ENCODE assay signal across 9 cellular contexts in the genomic region with DNA sequence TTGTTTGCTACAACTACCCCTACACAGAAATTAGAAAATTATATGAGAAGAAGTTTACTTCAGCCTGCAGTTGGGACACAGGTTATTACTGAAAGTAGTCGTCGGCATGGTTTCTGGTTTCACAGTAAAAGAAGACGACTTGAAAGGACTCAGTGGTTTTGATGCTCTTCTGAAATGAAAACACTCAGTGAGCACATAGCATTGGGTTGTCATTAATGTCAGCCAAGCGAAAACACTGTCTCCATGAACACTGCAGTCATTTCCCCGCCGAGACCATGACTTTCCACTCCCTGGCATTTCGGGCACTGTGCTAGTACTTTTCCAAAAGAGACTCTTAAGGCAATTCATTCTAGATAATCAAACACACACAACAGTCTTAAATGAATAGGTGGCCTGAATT.
DNase-seq lines count a peak whose midpoint lies in the region; ATAC-seq and TF ChIP-seq lines count a peak whose summit lies in the region.
"Had no signal": no experiment of that assay in that cellular context is flagged by ENCODE, and none has a peak within 500 bp of the region (broad histone marks: within the 10 kb centered on the region; RNA-seq: fewer than 3 reads in every experiment).

No MANE protein-coding gene starts in this region.

- no peak for TF ChIP-seq POLR2A in adrenal gland (IDR thresholded peaks at IDR 0.05)

- no peak overlapping the region for H3K9ac ChIP-seq in trophoblast cell (ENCODE audit: low read length)

- no peaks in the 10 kb centered on the region for H3K79me2 ChIP-seq in trophoblast cell (ENCODE audit: control insufficient read depth, insufficient read depth, low read length, poor library complexity)

- no peak overlapping the region for H3K23ac ChIP-seq in trophoblast cell (ENCODE audit: low read length)

- H2BK12ac ChIP-seq in trophoblast cell (ENCODE audit: low read length): no peak overlapping the region

- H3K4me3 Mint-ChIP-seq in central memory CD8-positive, alpha-beta T cell: peak overlapping the region; percentile 73

- H3K27ac Mint-ChIP-seq in central memory CD8-positive, alpha-beta T cell (ENCODE audit: low read depth): peak overlapping the region; percentile 95

- H2BK5ac ChIP-seq in trophoblast cell (ENCODE audit: low read depth, low read length, poor library complexity): no peak overlapping the region

- no peak overlapping the region for H2AK5ac ChIP-seq in trophoblast cell (ENCODE audit: low read length)

- H3K4me2 ChIP-seq in trophoblast cell (ENCODE audit: low read length): no peak overlapping the region

- peak; percentile 47 for ATAC-seq in central memory CD8-positive, alpha-beta T cell (replicated peaks; ENCODE audit: extremely low read depth, poor library complexity, severe bottlenecking)

- no peak overlapping the region for H3K4me3 ChIP-seq in Jurkat, Clone E6-1 (ENCODE audit: low read length)
- H3K4me3 ChIP-seq in adrenal gland (no peak overlapping the region), WERI-Rb-1 (ENCODE audit: low read depth, low read length) (no peak overlapping the region), trophoblast cell (ENCODE audit: low read depth, low read length) (no peak overlapping the region)
- H3K4me3 ChIP-seq: ascending aorta had no signal

- no peaks in the 10 kb centered on the region for H3K79me1 ChIP-seq in trophoblast cell (ENCODE audit: low read length)

- no peak overlapping the region for H3K14ac ChIP-seq in trophoblast cell (ENCODE audit: low read length)

- H3K4me1 ChIP-seq in adrenal gland (replicated peaks in 1 of 2) (peaks cover 19 to 56% of the 10 kb centered on the region in 2 donors), trophoblast cell (ENCODE audit: control insufficient read depth in 1 of 2, insufficient read depth in 2 of 2, low read length in 2 of 2) (no peaks in the 10 kb centered on the region)
- H3K4me1 ChIP-seq: ascending aorta had no signal

- peaks cover 89% of the 10 kb centered on the region for H3K4me1 Mint-ChIP-seq in central memory CD8-positive, alpha-beta T cell

- TF ChIP-seq CTCF in adrenal gland (IDR thresholded peaks at IDR 0.05) (no peak), WERI-Rb-1 (IDR thresholded peaks at IDR 0.05; ENCODE audit: low read depth, low read length) (no peak)

- no peak overlapping the region for H3K18ac ChIP-seq in trophoblast cell (ENCODE audit: low read length)

- no peak overlapping the region for H3K4ac ChIP-seq in trophoblast cell (ENCODE audit: low read depth, low read length)

- no peak overlapping the region for H4K8ac ChIP-seq in trophoblast cell (ENCODE audit: low read depth, low read length)

- DNase-seq in activated naive CD4-positive, alpha-beta T cell treated with Interleukin-2 at 50 U/mL for 16 hours: peak; percentile 76
- no peak for DNase-seq in activated naive CD4-positive, alpha-beta T cell (lab: John Stamatoyannopoulos, UW)
- DNase-seq in Jurkat, Clone E6-1 (ENCODE audit: low read depth, low spot score): peak; percentile 47
- no peak for DNase-seq in central memory CD8-positive, alpha-beta T cell (ENCODE audit: low spot score in 2 of 2)
- DNase-seq in SIG-M5 treated with dmso at 0.1 percent for 504 hours (lab: John Stamatoyannopoulos, UW; ENCODE audit: unreplicated experiment) (no peak), adrenal gland (no peak), WERI-Rb-1 (no peak), trophoblast cell (no peak)

- intact Hi-C loops in adrenal gland (cut with DNase I): no loop called here

- H3K36me3 ChIP-seq in adrenal gland (replicated peaks in 1 of 2): no peaks in the 10 kb centered on the region
- no peaks in the 10 kb centered on the region; the same call in 1 of the 2 replicates for H3K36me3 ChIP-seq in WERI-Rb-1
- H3K36me3 ChIP-seq in trophoblast cell (ENCODE audit: control insufficient read depth in 1 of 2, insufficient read depth in 2 of 2, low read length in 2 of 2): no peaks in the 10 kb centered on the region
- H3K36me3 ChIP-seq: ascending aorta had no signal

- H3K27ac ChIP-seq in adrenal gland (peak overlapping the region in 1 of 5 donors; percentile 28), WERI-Rb-1 (no peak overlapping the region), trophoblast cell (ENCODE audit: low read depth, low read length) (no peak overlapping the region)
- H3K27ac ChIP-seq: ascending aorta had no signal

- H4K12ac ChIP-seq in trophoblast cell (ENCODE audit: low read depth, low read length): no peak overlapping the region

- H3K27me3 Mint-ChIP-seq in central memory CD8-positive, alpha-beta T cell: no peaks in the 10 kb centered on the region

- 75 to 83% (median 80%) methylated on average over 7 of the region's 7 CpGs for WGBS in adrenal gland, 4 donors
- no CpG with 5 or more reads among the region's 7 CpGs for WGBS in trophoblast cell (ENCODE audit: extremely low coverage, insufficient coverage, insufficient read length)

- no peak overlapping the region for H2AFZ ChIP-seq in trophoblast cell (ENCODE audit: insufficient read depth, low read length, poor library complexity)

- no peaks in the 10 kb centered on the region for H3K9me3 ChIP-seq in adrenal gland (replicated peaks in 1 of 3)
- H3K9me3 ChIP-seq in WERI-Rb-1 (ENCODE audit: severe bottlenecking): no peaks in the 10 kb centered on the region
- no peaks in the 10 kb centered on the region for H3K9me3 ChIP-seq in trophoblast cell (ENCODE audit: insufficient read depth, low read depth, low read length)
- H3K9me3 ChIP-seq: ascending aorta had no signal

- peaks cover 27% of the 10 kb centered on the region for H3K36me3 Mint-ChIP-seq in central memory CD8-positive, alpha-beta T cell (ENCODE audit: insufficient read depth)

- no peak overlapping the region for H4K91ac ChIP-seq in trophoblast cell (ENCODE audit: low read depth, low read length)

- H3K27me3 ChIP-seq in adrenal gland: no peaks in the 10 kb centered on the region
- H3K27me3 ChIP-seq in WERI-Rb-1 (ENCODE audit: insufficient read depth, low read depth, severe bottlenecking): no peaks in the 10 kb centered on the region
- H3K27me3 ChIP-seq in trophoblast cell (ENCODE audit: insufficient read depth, low read length): no peaks in the 10 kb centered on the region
- H3K27me3 ChIP-seq: ascending aorta had no signal

- H2BK120ac ChIP-seq in trophoblast cell (ENCODE audit: insufficient read depth, low read length, poor library complexity): no peak overlapping the region

- H3K9me3 Mint-ChIP-seq in central memory CD8-positive, alpha-beta T cell: no peaks in the 10 kb centered on the region

Comparison
In these comparisons a context has a peak if more than half of its experiments do, and no peak if none do; other contexts are left out.
1. DNase-seq: peak in activated naive CD4-positive, alpha-beta T cell treated with Interleukin-2 at 50 U/mL for 16 hours (single experiment) and Jurkat, Clone E6-1 (single experiment); none in activated naive CD4-positive, alpha-beta T cell (0 of 4), central memory CD8-positive, alpha-beta T cell (0 of 2), SIG-M5 treated with dmso at 0.1 percent for 504 hours (single experiment), adrenal gland (0 of 7), WERI-Rb-1 (single experiment) and trophoblast cell (0 of 2).